Comparison of ENCODE assay signal across 15 cellular contexts in the genomic region with DNA sequence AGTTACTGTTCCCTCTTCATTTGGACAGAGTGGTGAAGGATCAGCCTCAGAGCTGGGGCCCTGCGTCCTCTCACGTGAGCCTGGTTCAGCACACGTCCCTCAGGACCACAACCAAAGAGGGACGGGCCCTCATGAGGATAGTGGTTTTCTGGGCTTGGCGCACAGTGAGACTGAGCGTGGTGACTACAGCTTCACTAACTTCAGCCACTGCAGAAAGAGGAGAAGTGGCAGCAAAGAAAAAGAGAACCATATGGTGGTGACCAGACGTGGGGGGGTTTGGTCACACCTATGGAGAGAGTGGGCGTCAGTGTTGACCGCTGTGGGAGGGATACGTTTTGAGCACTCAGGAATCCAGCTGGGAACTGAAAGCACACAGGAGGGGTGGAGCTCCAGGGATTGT. TPM values are rescaled to one million over a fixed set of nuclear protein-coding genes. Genes with fewer than 3 reads are reported as not detected.
DNase-seq lines count a peak whose midpoint lies in the region; ATAC-seq and TF ChIP-seq lines count a peak whose summit lies in the region.
"Had no signal": no experiment of that assay in that cellular context is flagged by ENCODE, and none has a peak within 500 bp of the region (broad histone marks: within the 10 kb centered on the region; RNA-seq: fewer than 3 reads in every experiment).

No MANE protein-coding gene starts in this region.

- no peaks in the 10 kb centered on the region for H3K9me3 Mint-ChIP-seq in CD14-positive monocyte

- H3K4me3 ChIP-seq in BLaER1 = no peak overlapping the region
- H3K4me3 ChIP-seq in IMR-90 (ENCODE audit: insufficient read depth, low read depth, low read length) = no peak overlapping the region
- H3K4me3 ChIP-seq: esophagus muscularis mucosa, testis had no signal

- H3K9me3 ChIP-seq in BLaER1 (peaks cover 12% of the 10 kb centered on the region; the same call in 1 of the 2 replicates), IMR-90 (ENCODE audit: control insufficient read depth, insufficient read depth, low read length) (no peaks in the 10 kb centered on the region)
- H3K9me3 ChIP-seq: esophagus muscularis mucosa, testis had no signal

- WGBS in IMR-90 (ENCODE audit: extremely low coverage in 2 of 2, insufficient read length in 1 of 2), 2 experiments = 92% methylated on average over 2 of the region's 10 CpGs; no CpG with 5 or more reads in 1 of the 2 experiments

- dilution Hi-C loops in IMR-90 (cut with HindIII; ENCODE audit: low sequenced_read_pairs, unreplicated experiment) = no loop called here

- no peak overlapping the region for H2BK15ac ChIP-seq in IMR-90 (ENCODE audit: low read depth, low read length)

- no peak overlapping the region for H2AK9ac ChIP-seq in IMR-90 (replicated peaks; ENCODE audit: low read depth, low read length, poor library complexity)

- peaks cover 0 to 3% (median 0%) of the 10 kb centered on the region in 3 donors for H3K27me3 Mint-ChIP-seq in CD14-positive monocyte (ENCODE audit: low read depth in 3 of 3)
- H3K27me3 Mint-ChIP-seq: activated CD4-positive, alpha-beta T cell treated with anti-CD3 and anti-CD28 coated beads, Interleukin-2, amount 10 ng/mL, durations not matched to agents 7 days and 5 days; activated naive CD8-positive, alpha-beta T cell treated with anti-CD3 and anti-CD28 coated beads, Interleukin-2, amount 10 ng/mL, durations not matched to agents 7 days and 5 days had no signal

- no peak overlapping the region for H4K91ac ChIP-seq in IMR-90 (ENCODE audit: insufficient read depth, low read depth, low read length)

- H3K56ac ChIP-seq in IMR-90 (ENCODE audit: extremely low read depth, insufficient read depth, low read length) = no peak overlapping the region

- H3K18ac ChIP-seq in IMR-90 (ENCODE audit: low read depth, low read length) = no peak overlapping the region

- no TSS peak for BruUV-seq in IMR-90 (replicated peaks; lab: Mats Ljungman, UMichigan)

- CTCF ChIA-PET in IMR-90 (lab: Yijun Ruan, JAX) = no interaction called here

- no peak for TF ChIP-seq RAD21 in IMR-90 (IDR thresholded peaks at IDR 0.05; ENCODE audit: low read length)

- H4K8ac ChIP-seq in IMR-90 (ENCODE audit: low read depth in 2 of 2, low read length in 2 of 2) = no peak overlapping the region

- in situ Hi-C loops in IMR-90 (cut with MboI; ENCODE audit: low sequenced_read_pairs) = loop anchor here (25.0 kb wide), 1 partner anchor 551 kb away; no protein-coding TSS in a partner anchor

- H3K27me3 ChIP-seq in BLaER1 (no peaks in the 10 kb centered on the region), IMR-90 (ENCODE audit: control insufficient read depth, insufficient read depth, low read length) (peaks cover 2% of the 10 kb centered on the region)
- H3K27me3 ChIP-seq: esophagus muscularis mucosa, testis had no signal

- H3K4me1 ChIP-seq in BLaER1 = peaks cover 57% of the 10 kb centered on the region
- H3K4me1 ChIP-seq in IMR-90 (ENCODE audit: control insufficient read depth, insufficient read depth, low read length) = no peaks in the 10 kb centered on the region
- H3K4me1 ChIP-seq: esophagus muscularis mucosa, testis had no signal

- H3K9me1 ChIP-seq in IMR-90 (ENCODE audit: insufficient read depth, low read length) = no peaks in the 10 kb centered on the region

- H3K14ac ChIP-seq in IMR-90 (replicated peaks; ENCODE audit: low read depth, low read length) = no peak overlapping the region

- POLR2A ChIA-PET in IMR-90 (lab: Charles Lee; ENCODE audit: unreplicated experiment) = no interaction called here

- H3K36me3 ChIP-seq in BLaER1 = no peaks in the 10 kb centered on the region
- no peaks in the 10 kb centered on the region for H3K36me3 ChIP-seq in IMR-90 (ENCODE audit: control insufficient read depth, insufficient read depth, low read length)
- H3K36me3 ChIP-seq: esophagus muscularis mucosa had no signal

- no peaks in the 10 kb centered on the region for H3K36me3 Mint-ChIP-seq in CD14-positive monocyte

- H3K23ac ChIP-seq in IMR-90 (ENCODE audit: low read depth, low read length) = no peak overlapping the region

- peaks cover 16% of the 10 kb centered on the region for H3K4me1 Mint-ChIP-seq in CD14-positive monocyte

- no peak overlapping the region for H2BK120ac ChIP-seq in IMR-90 (ENCODE audit: low read depth, low read length)

- ATAC-seq in GM19351 (IDR thresholded peaks at IDR 0.05; ENCODE audit: unreplicated experiment) (peak; percentile 59), HG02763 (IDR thresholded peaks at IDR 0.05; ENCODE audit: unreplicated experiment) (peak; percentile 54), IMR-90 (ENCODE audit: low read depth) (no peak), HG03521 (IDR thresholded peaks at IDR 0.05; ENCODE audit: unreplicated experiment) (no peak)

- H3K79me1 ChIP-seq in IMR-90 (ENCODE audit: low read depth in 1 of 2, low read length in 2 of 2) = no peaks in the 10 kb centered on the region

- H4K20me1 ChIP-seq in BLaER1 (no peaks in the 10 kb centered on the region), IMR-90 (ENCODE audit: insufficient read depth, low read length) (no peaks in the 10 kb centered on the region)

- DNase-seq in IMR-90 = no peak
- DNase-seq in AG08395 (ENCODE audit: low spot score) = no peak
- no peak for DNase-seq in NCI-H1417 treated with DMSO at 0.1 percent for 48 hours (lab: John Stamatoyannopoulos, UW)
- no peak for DNase-seq in CD14-positive monocyte (ENCODE audit: low spot score)
- DNase-seq: activated CD4-positive, alpha-beta T cell treated with anti-CD3 and anti-CD28 coated beads, Interleukin-2, amount 10 ng/mL, durations not matched to agents 7 days and 5 days; activated naive CD8-positive, alpha-beta T cell treated with anti-CD3 and anti-CD28 coated beads, Interleukin-2, amount 10 ng/mL, durations not matched to agents 7 days and 5 days; DMS79; NCI-H2081; testis had no signal

- H3K9ac ChIP-seq in BLaER1 = no peak overlapping the region
- no peak overlapping the region for H3K9ac ChIP-seq in IMR-90 (ENCODE audit: low read depth, low read length)

- intact Hi-C loops in IMR-90 (cut with micrococcal nuclease) = no loop called here
- intact Hi-C loops in CD14-positive monocyte (cut with micrococcal nuclease) = no loop called here

- H2AK5ac ChIP-seq in IMR-90 (ENCODE audit: low read depth, low read length) = no peak overlapping the region

- H2BK5ac ChIP-seq in IMR-90 (ENCODE audit: low read depth, low read length, poor library complexity, severe bottlenecking) = no peak overlapping the region

- H3K4me2 ChIP-seq in BLaER1 (peak overlapping the region; percentile 75), IMR-90 (ENCODE audit: low read depth, low read length) (no peak overlapping the region)

- no peak overlapping the region for H2BK20ac ChIP-seq in IMR-90 (ENCODE audit: low read depth, low read length)

- H4K5ac ChIP-seq in IMR-90 (ENCODE audit: low read depth, low read length) = no peak overlapping the region

- H3K4me3 Mint-ChIP-seq in CD14-positive monocyte = no peak overlapping the region
- H3K4me3 Mint-ChIP-seq: activated CD4-positive, alpha-beta T cell treated with anti-CD3 and anti-CD28 coated beads, Interleukin-2, amount 10 ng/mL, durations not matched to agents 7 days and 5 days; activated naive CD8-positive, alpha-beta T cell treated with anti-CD3 and anti-CD28 coated beads, Interleukin-2, amount 10 ng/mL, durations not matched to agents 7 days and 5 days had no signal

- no peak for TF ChIP-seq POLR2A in IMR-90 (IDR thresholded peaks at IDR 0.05; ENCODE audit: low read depth, low read length)

- peak overlapping the region in 1 of 7 donors; percentile 25 for H3K27ac Mint-ChIP-seq in CD14-positive monocyte
- H3K27ac Mint-ChIP-seq: activated CD4-positive, alpha-beta T cell treated with anti-CD3 and anti-CD28 coated beads, Interleukin-2, amount 10 ng/mL, durations not matched to agents 7 days and 5 days; activated naive CD8-positive, alpha-beta T cell treated with anti-CD3 and anti-CD28 coated beads, Interleukin-2, amount 10 ng/mL, durations not matched to agents 7 days and 5 days had no signal

- no peak overlapping the region for H3K4ac ChIP-seq in IMR-90 (ENCODE audit: low read depth, low read length)

- H3K27ac ChIP-seq in BLaER1 (no peak overlapping the region), IMR-90 (ENCODE audit: insufficient read depth, low read length) (no peak overlapping the region)
- H3K27ac ChIP-seq: esophagus muscularis mucosa, testis had no signal

- no peak for TF ChIP-seq CTCF in IMR-90 (conservative IDR thresholded peaks at IDR 0.05; ENCODE audit: low read depth, low read length)
- TF ChIP-seq CTCF in CD14-positive monocyte (IDR thresholded peaks at IDR 0.05) = no peak

- H2AFZ ChIP-seq in IMR-90 (replicated peaks; ENCODE audit: low read length, poor library complexity) = peak overlapping the region; percentile 6

TF ChIP-seq in IMR-90, 13 proteins besides CTCF, POLR2A, EP300 and RAD21:
- TF ChIP-seq CHD1 (IDR thresholded peaks at IDR 0.05; ENCODE audit: low read depth, low read length) = no peak
- TF ChIP-seq, protein P1, sequence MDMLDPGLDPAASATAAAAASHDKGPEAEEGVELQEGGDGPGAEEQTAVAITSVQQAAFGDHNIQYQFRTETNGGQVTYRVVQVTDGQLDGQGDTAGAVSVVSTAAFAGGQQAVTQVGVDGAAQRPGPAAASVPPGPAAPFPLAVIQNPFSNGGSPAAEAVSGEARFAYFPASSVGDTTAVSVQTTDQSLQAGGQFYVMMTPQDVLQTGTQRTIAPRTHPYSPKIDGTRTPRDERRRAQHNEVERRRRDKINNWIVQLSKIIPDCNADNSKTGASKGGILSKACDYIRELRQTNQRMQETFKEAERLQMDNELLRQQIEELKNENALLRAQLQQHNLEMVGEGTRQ (IDR thresholded peaks at IDR 0.05; ENCODE audit: low read depth, low read length) = no peak
- no peak for TF ChIP-seq BHLHE40 (IDR thresholded peaks at IDR 0.05; ENCODE audit: low read depth, low read length)
- TF ChIP-seq NFE2L2 (IDR thresholded peaks at IDR 0.05; ENCODE audit: low read depth, low read length) = no peak
- TF ChIP-seq SMC3 (IDR thresholded peaks at IDR 0.05; ENCODE audit: low read depth, low read length) = no peak
- TF ChIP-seq RFX5 (IDR thresholded peaks at IDR 0.05; ENCODE audit: low read depth, low read length) = no peak
TF ChIP-seq in IMR-90: peak in this region for 0.

RNA-seq across cellular contexts. Expression of a gene that starts 21.8 kb away (rescaled TPM):
- 0.18 and 0.28 TPM in 2 replicates for total RNA-seq in IMR-90 (2012; rRNA removed)
- polyA plus RNA-seq in IMR-90 (2012; rRNA removed) (0.10 TPM in 2 replicates), CD14-positive monocyte (under 1 TPM in 1 of 2 donors, not detected in 1; 0.20 TPM)
- 0.03 and 0.09 TPM in 2 replicates for polyA plus RNA-seq in IMR-90 (2012; cell fraction: cytosol; rRNA removed)
- polyA plus RNA-seq in IMR-90 (2012; cell fraction: nucleus; rRNA removed; ENCODE audit: low replicate concordance) = 0.07 TPM in 1 of 2 replicates, not detected in the other
- total RNA-seq: chondrocyte had no signal

Comparison
In these comparisons a context has a peak if more than half of its experiments do, and no peak if none do; other contexts are left out.
1. ATAC-seq: peak in GM19351 (single experiment) and HG02763 (single experiment); none in IMR-90 (single experiment) and HG03521 (single experiment).